8 cellular contexts compared by ENCODE assay signal in the genomic region with DNA sequence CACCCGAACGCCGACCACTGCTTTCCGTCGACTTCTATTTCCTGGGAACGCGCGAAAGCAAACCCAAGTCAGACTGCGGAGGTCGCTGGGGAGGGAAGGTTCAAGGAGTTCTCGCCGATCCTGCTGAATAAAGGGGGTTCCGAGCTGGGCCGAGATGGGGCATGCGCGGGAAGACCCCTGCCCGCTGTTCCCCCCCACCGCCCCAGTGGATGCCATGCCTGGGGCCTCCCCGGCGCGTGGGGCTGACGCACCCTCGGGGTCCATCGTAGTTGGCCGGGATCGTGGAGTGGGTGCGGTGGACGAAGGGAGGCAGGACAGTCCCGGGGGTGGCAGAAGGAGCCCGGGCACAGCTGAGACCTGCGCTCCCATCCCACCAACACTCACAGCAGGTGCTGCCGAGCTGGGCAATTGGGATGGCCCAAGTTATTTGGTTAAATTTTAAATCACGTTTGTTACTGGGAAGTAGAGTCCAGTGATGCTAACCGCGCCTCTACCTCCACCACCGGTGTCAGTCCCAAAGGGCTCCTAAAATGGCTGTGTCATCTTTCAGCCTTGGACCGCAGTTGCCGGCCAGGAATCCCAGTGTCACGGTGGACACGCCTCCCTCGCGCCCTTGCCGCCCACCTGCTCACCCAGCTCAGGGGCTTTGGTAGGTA. TPM values are rescaled to one million over a fixed set of nuclear protein-coding genes. Genes with fewer than 3 reads are reported as not detected.
DNase-seq lines count a peak whose midpoint lies in the region; ATAC-seq and TF ChIP-seq lines count a peak whose summit lies in the region.

No MANE protein-coding gene starts in this region.

- ATAC-seq in HG03354 (IDR thresholded peaks at IDR 0.05; ENCODE audit: poor library complexity, severe bottlenecking, unreplicated experiment): peak; percentile 9

- peak overlapping the region; percentile 7 for H3K56ac ChIP-seq in mesendoderm (ENCODE audit: low read length)

- H3K9me3 Mint-ChIP-seq in chondrocyte (ENCODE audit: low read depth): no peaks in the 10 kb centered on the region
- peaks cover 3% of the 10 kb centered on the region for H3K9me3 Mint-ChIP-seq in glutamatergic neuron (ENCODE audit: unreplicated experiment)

- H3K4me3 Mint-ChIP-seq in chondrocyte (ENCODE audit: unreplicated experiment): peak overlapping the region; percentile 68
- no peak overlapping the region for H3K4me3 Mint-ChIP-seq in glutamatergic neuron (ENCODE audit: unreplicated experiment)

- intact Hi-C loops in vagina (cut with DNase I): no loop called here

- peaks cover 2% of the 10 kb centered on the region for H3K27me3 Mint-ChIP-seq in chondrocyte (ENCODE audit: low read depth)
- H3K27me3 Mint-ChIP-seq in glutamatergic neuron (ENCODE audit: unreplicated experiment): peaks cover 7% of the 10 kb centered on the region

- H3K79me1 ChIP-seq in mesendoderm (ENCODE audit: low read length): no peaks in the 10 kb centered on the region

- H3K36me3 Mint-ChIP-seq in chondrocyte (ENCODE audit: low read depth) (no peaks in the 10 kb centered on the region), glutamatergic neuron (ENCODE audit: unreplicated experiment) (no peaks in the 10 kb centered on the region)

- H2BK5ac ChIP-seq in mesendoderm (ENCODE audit: low read length): no peak overlapping the region

- H3K18ac ChIP-seq in mesendoderm (ENCODE audit: low read length): no peak overlapping the region

- H2BK120ac ChIP-seq in mesendoderm (ENCODE audit: low read depth, low read length): no peak overlapping the region

- H3K4me1 Mint-ChIP-seq in chondrocyte (ENCODE audit: low read depth) (no peaks in the 10 kb centered on the region), glutamatergic neuron (ENCODE audit: low read depth, unreplicated experiment) (peaks cover 8% of the 10 kb centered on the region)

- no peak for TF ChIP-seq POLR2A in vagina (IDR thresholded peaks at IDR 0.05)

- POLR2A ChIA-PET in AG04449 (lab: Yijun Ruan, JAX): no interaction called here

- no peaks in the 10 kb centered on the region for H3K36me3 ChIP-seq in mesendoderm (ENCODE audit: control insufficient read depth, insufficient read depth, low read length)
- H3K36me3 ChIP-seq in vagina: peaks cover 0 to 2% of the 10 kb centered on the region in 2 donors

- WGBS in mesendoderm (ENCODE audit: extremely low coverage, insufficient coverage, low lambda C conversion rate): no CpG with 5 or more reads among the region's 43 CpGs

- no peak for DNase-seq in AG04449 (ENCODE audit: low read depth, low spot score)
- no peak for DNase-seq in chondrocyte (ENCODE audit: low spot score)
- DNase-seq in mesendoderm: no peak
- peak in 1 of 2 donors; percentile 83 for DNase-seq in vagina (ENCODE audit: extremely low spot score in 2 of 2)
- no peak for DNase-seq in NCI-H1694 treated with DMSO at 0.1 percent for 48 hours (lab: John Stamatoyannopoulos, UW)
- DNase-seq in NCI-H187 (lab: John Stamatoyannopoulos, UW): no peak
- DNase-seq in glutamatergic neuron: no peak

- H3K4me1 ChIP-seq in mesendoderm (ENCODE audit: control insufficient read depth, low read depth, low read length): no peaks in the 10 kb centered on the region
- peaks cover 12% of the 10 kb centered on the region for H3K4me1 ChIP-seq in vagina

- H3K4ac ChIP-seq in mesendoderm (ENCODE audit: low read depth, low read length): no peak overlapping the region

- H3K27ac Mint-ChIP-seq in chondrocyte (ENCODE audit: unreplicated experiment): no peak overlapping the region
- H3K27ac Mint-ChIP-seq in glutamatergic neuron (ENCODE audit: unreplicated experiment): no peak overlapping the region

- H3K27me3 ChIP-seq in mesendoderm (ENCODE audit: insufficient read depth, low read length, poor library complexity): peaks cover 10% of the 10 kb centered on the region
- H3K27me3 ChIP-seq in vagina: no peaks in the 10 kb centered on the region

- no peak overlapping the region for H3K4me2 ChIP-seq in mesendoderm (ENCODE audit: low read length)

- CTCF ChIA-PET in AG04449 (lab: Yijun Ruan, JAX): interaction anchor here (0.9 kb wide), 1 partner anchor 143 kb away, joined by 3 read pairs; no protein-coding TSS in a partner anchor

- H4K5ac ChIP-seq in mesendoderm (ENCODE audit: low read length): no peak overlapping the region

- H3K79me2 ChIP-seq in mesendoderm (ENCODE audit: control insufficient read depth, insufficient read depth, low read length): no peaks in the 10 kb centered on the region

- H2AK5ac ChIP-seq in mesendoderm (ENCODE audit: low read length): no peak overlapping the region

- no peaks in the 10 kb centered on the region for H3K9me3 ChIP-seq in vagina

- no peak overlapping the region for H2BK15ac ChIP-seq in mesendoderm (replicated peaks; ENCODE audit: low read depth)

- TF ChIP-seq CTCF in AG04449 (IDR thresholded peaks at IDR 0.05; ENCODE audit: insufficient read depth, low read length, missing control alignments) (no peak), chondrocyte (IDR thresholded peaks at IDR 0.05) (no peak), vagina (IDR thresholded peaks at IDR 0.05) (no peak), glutamatergic neuron (IDR thresholded peaks at IDR 0.05; ENCODE audit: partially characterized antibody, unreplicated experiment) (no peak)

- no peak overlapping the region for H4K8ac ChIP-seq in mesendoderm (ENCODE audit: low read depth, low read length)

- H3K4me3 ChIP-seq in AG04449 (ENCODE audit: low read depth, low read length): peak overlapping the region; percentile 58
- no peak overlapping the region for H3K4me3 ChIP-seq in mesendoderm (ENCODE audit: low read length)
- peak overlapping the region; percentile 52 to 67 for H3K4me3 ChIP-seq in vagina

- H3K27ac ChIP-seq in mesendoderm (ENCODE audit: low read depth, low read length) (no peak overlapping the region), vagina (peak overlapping the region; percentile 56)

- no peak overlapping the region for H3K23ac ChIP-seq in mesendoderm (ENCODE audit: low read length)

- H3K9ac ChIP-seq in mesendoderm (ENCODE audit: low read length): no peak overlapping the region

RNA-seq across cellular contexts. Expression of gene MX1, which starts 0.7 kb away (rescaled TPM):
- total RNA-seq in chondrocyte: 1.2 to 2.6 TPM (median 2.1 TPM) in 3 replicates
- 0.67 TPM for polyA plus RNA-seq in mesendoderm (2013, experiment 1 of 2)
- 0.67 TPM for polyA plus RNA-seq in mesendoderm (2013, experiment 2 of 2)
- 16.7 TPM for total RNA-seq in vagina
- total RNA-seq in glutamatergic neuron (ENCODE audit: unreplicated experiment): 1.5 TPM
